ENCODE assay signal across 15 cellular contexts in the genomic region with DNA sequence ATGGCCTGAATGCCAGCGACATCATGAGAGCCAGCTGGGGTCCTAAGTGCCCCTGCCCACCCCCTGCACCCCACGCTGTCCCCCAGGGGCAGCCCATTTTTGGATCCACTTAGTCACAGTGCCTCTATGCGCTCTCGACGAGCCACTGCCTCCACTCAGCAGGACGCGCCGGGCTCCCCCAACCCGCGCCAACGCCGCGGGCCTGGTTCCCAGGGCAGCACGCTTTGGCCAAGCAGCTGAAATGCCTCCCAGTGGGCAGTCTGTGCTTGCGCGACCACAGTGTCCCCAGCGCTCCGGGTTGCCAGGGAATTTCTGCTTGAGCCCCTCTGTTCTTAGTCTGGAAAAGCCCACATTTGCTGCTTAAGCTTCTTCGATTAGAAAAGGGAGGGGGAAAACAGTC. TPM values are rescaled to one million over a fixed set of nuclear protein-coding genes. Genes with fewer than 3 reads are reported as not detected.
DNase-seq lines count a peak whose midpoint lies in the region; ATAC-seq and TF ChIP-seq lines count a peak whose summit lies in the region.
"Had no signal": no experiment of that assay in that cellular context is flagged by ENCODE, and none has a peak within 500 bp of the region (broad histone marks: within the 10 kb centered on the region; RNA-seq: fewer than 3 reads in every experiment).

No MANE protein-coding gene starts in this region.

- CTCF ChIA-PET in CD8-positive, alpha-beta memory T cell (lab: Charles Lee), result interaction anchor here (1.3 to 1.6 kb wide), 2 partner anchors 39 to 67 kb away, joined by 4 to 6 read pairs; a partner anchor contains a TSS

- H3K36me3 Mint-ChIP-seq in CD4-positive, CD25-positive, alpha-beta regulatory T cell, result peaks cover 19% of the 10 kb centered on the region
- H3K36me3 Mint-ChIP-seq in CD8-positive, alpha-beta memory T cell, result peaks cover 0 to 68% (median 10%) of the 10 kb centered on the region in 3 donors
- H3K36me3 Mint-ChIP-seq in activated naive CD8-positive, alpha-beta T cell treated with anti-CD3 and anti-CD28 coated beads, Interleukin-2, amount 10 ng/mL, durations not matched to agents 7 days and 5 days, result peaks cover 18% of the 10 kb centered on the region

- peaks cover 6 to 37% (median 18%) of the 10 kb centered on the region in 4 donors for H3K4me1 Mint-ChIP-seq in CD4-positive, CD25-positive, alpha-beta regulatory T cell
- peaks cover 33 to 51% (median 43%) of the 10 kb centered on the region in 3 donors for H3K4me1 Mint-ChIP-seq in CD8-positive, alpha-beta memory T cell
- peaks cover 23% of the 10 kb centered on the region for H3K4me1 Mint-ChIP-seq in activated naive CD8-positive, alpha-beta T cell treated with anti-CD3 and anti-CD28 coated beads, Interleukin-2, amount 10 ng/mL, durations not matched to agents 7 days and 5 days

- DNase-seq in CD4-positive, CD25-positive, alpha-beta regulatory T cell, result no peak
- DNase-seq in CD8-positive, alpha-beta memory T cell, result no peak
- no peak for DNase-seq in activated naive CD8-positive, alpha-beta T cell treated with anti-CD3 and anti-CD28 coated beads, Interleukin-2, amount 10 ng/mL, durations not matched to agents 7 days and 5 days
- DNase-seq in midbrain (lab: John Stamatoyannopoulos, UW), result peak; percentile 40
- DNase-seq in T1000 (lab: John Stamatoyannopoulos, UW), result no peak
- no peak for DNase-seq in KBM-7
- no peak for DNase-seq in left lung
- DNase-seq: AML-193, heart right ventricle, HFFc6, Kasumi-1, lower lobe of right lung, NCI-H1092 treated with DMSO at 0.1 percent for 48 hours, NCI-H524 had no signal

- H3K4me3 ChIP-seq in CD4-positive, CD25-positive, alpha-beta regulatory T cell (ENCODE audit: low read depth, low read length), result peak overlapping the region; percentile 43
- H3K4me3 ChIP-seq in CD8-positive, alpha-beta memory T cell (ENCODE audit: low read length), result peak overlapping the region; percentile 26
- no peak overlapping the region for H3K4me3 ChIP-seq in left lung
- H3K4me3 ChIP-seq: heart right ventricle, lower lobe of right lung, suprapubic skin had no signal

- TF ChIP-seq CTCF in left lung (IDR thresholded peaks at IDR 0.05), result no peak

- intact Hi-C loops in left lung (cut with DNase I), result no loop called here

- H3K27ac ChIP-seq in CD4-positive, CD25-positive, alpha-beta regulatory T cell (ENCODE audit: insufficient read depth, low read length, poor library complexity, severe bottlenecking), result peak overlapping the region; percentile 87
- peak overlapping the region; percentile 78 for H3K27ac ChIP-seq in CD8-positive, alpha-beta memory T cell (ENCODE audit: low read depth, low read length)
- H3K27ac ChIP-seq in left lung, result no peak overlapping the region
- H3K27ac ChIP-seq: lower lobe of right lung, suprapubic skin had no signal

- peak overlapping the region; percentile 26 to 99 (median 98) for H3K27ac Mint-ChIP-seq in CD4-positive, CD25-positive, alpha-beta regulatory T cell
- peak overlapping the region; percentile 96 to 100 (median 99) for H3K27ac Mint-ChIP-seq in CD8-positive, alpha-beta memory T cell
- peak overlapping the region; percentile 90 for H3K27ac Mint-ChIP-seq in activated naive CD8-positive, alpha-beta T cell treated with anti-CD3 and anti-CD28 coated beads, Interleukin-2, amount 10 ng/mL, durations not matched to agents 7 days and 5 days
- H3K27ac Mint-ChIP-seq: HFFc6 had no signal

- no peaks in the 10 kb centered on the region for H3K27me3 ChIP-seq in CD4-positive, CD25-positive, alpha-beta regulatory T cell (ENCODE audit: control insufficient read depth, insufficient read depth, low read length)
- no peaks in the 10 kb centered on the region for H3K27me3 ChIP-seq in CD8-positive, alpha-beta memory T cell (ENCODE audit: insufficient read depth, low read length, poor library complexity, severe bottlenecking)
- H3K27me3 ChIP-seq in left lung, result no peaks in the 10 kb centered on the region
- H3K27me3 ChIP-seq: heart right ventricle, suprapubic skin had no signal

- POLR2A ChIA-PET in CD8-positive, alpha-beta memory T cell (lab: Charles Lee), result interaction anchor here (1.0 to 2.1 kb wide), 3 partner anchors 39 to 79 kb away, joined by 3 to 10 read pairs (median 7); a partner anchor contains a TSS
- POLR2A ChIA-PET in activated naive CD8-positive, alpha-beta T cell treated with anti-CD3 and anti-CD28 coated beads, Interleukin-2, amount 10 ng/mL, durations not matched to agents 7 days and 5 days (lab: Charles Lee), result interaction anchor here (0.6 to 0.9 kb wide), 2 partner anchors 25 to 28 kb away, joined by 3 to 4 read pairs; no protein-coding TSS in a partner anchor

- H3K36me3 ChIP-seq in CD4-positive, CD25-positive, alpha-beta regulatory T cell (ENCODE audit: control insufficient read depth, insufficient read depth, low read length), result peaks cover 45% of the 10 kb centered on the region
- H3K36me3 ChIP-seq in CD8-positive, alpha-beta memory T cell (ENCODE audit: insufficient read depth, low read length), result peaks cover 28% of the 10 kb centered on the region
- peaks cover 0 to 98% of the 10 kb centered on the region in 2 donors for H3K36me3 ChIP-seq in left lung

- in situ Hi-C loops in KBM-7 (cut with MboI; ENCODE audit: low pct_unique_long_range_greater_than_20kb, low sequenced_read_pairs), result no loop called here

- peaks cover 33% of the 10 kb centered on the region for H3K4me1 ChIP-seq in CD4-positive, CD25-positive, alpha-beta regulatory T cell (ENCODE audit: control insufficient read depth, insufficient read depth, low read length, poor library complexity, severe bottlenecking)
- peaks cover 30% of the 10 kb centered on the region for H3K4me1 ChIP-seq in CD8-positive, alpha-beta memory T cell (ENCODE audit: insufficient read depth, low read length)
- H3K4me1 ChIP-seq in left lung, result no peaks in the 10 kb centered on the region
- H3K4me1 ChIP-seq: lower lobe of right lung, suprapubic skin had no signal

- H3K4me3 Mint-ChIP-seq in CD4-positive, CD25-positive, alpha-beta regulatory T cell, result peak overlapping the region in 3 of 4 donors; percentile 72 to 88 (median 84)
- H3K4me3 Mint-ChIP-seq in CD8-positive, alpha-beta memory T cell, result peak overlapping the region; percentile 66 to 94 (median 87)
- H3K4me3 Mint-ChIP-seq in activated naive CD8-positive, alpha-beta T cell treated with anti-CD3 and anti-CD28 coated beads, Interleukin-2, amount 10 ng/mL, durations not matched to agents 7 days and 5 days, result no peak overlapping the region
- H3K4me3 Mint-ChIP-seq: HFFc6 had no signal

- ATAC-seq in CD4-positive, CD25-positive, alpha-beta regulatory T cell (ENCODE audit: low read depth in 2 of 2), result no peak
- ATAC-seq in activated naive CD8-positive, alpha-beta T cell treated with anti-CD3 and anti-CD28 coated beads, Interleukin-2, amount 10 ng/mL, durations not matched to agents 7 days and 5 days (ENCODE audit: low read depth), result no peak
- no peak for ATAC-seq in left lung

- no peaks in the 10 kb centered on the region for H3K9me3 Mint-ChIP-seq in CD4-positive, CD25-positive, alpha-beta regulatory T cell
- H3K9me3 Mint-ChIP-seq in CD8-positive, alpha-beta memory T cell, result no peaks in the 10 kb centered on the region
- H3K9me3 Mint-ChIP-seq in activated naive CD8-positive, alpha-beta T cell treated with anti-CD3 and anti-CD28 coated beads, Interleukin-2, amount 10 ng/mL, durations not matched to agents 7 days and 5 days, result no peaks in the 10 kb centered on the region
- H3K9me3 Mint-ChIP-seq: HFFc6 had no signal

- no peaks in the 10 kb centered on the region for H3K9me3 ChIP-seq in CD4-positive, CD25-positive, alpha-beta regulatory T cell (ENCODE audit: control insufficient read depth in 2 of 2, low read length in 2 of 2)
- H3K9me3 ChIP-seq in CD8-positive, alpha-beta memory T cell (ENCODE audit: low read length), result no peaks in the 10 kb centered on the region
- H3K9me3 ChIP-seq in left lung, result no peaks in the 10 kb centered on the region
- H3K9me3 ChIP-seq: heart right ventricle, lower lobe of right lung, suprapubic skin had no signal

- no peaks in the 10 kb centered on the region for H3K27me3 Mint-ChIP-seq in CD4-positive, CD25-positive, alpha-beta regulatory T cell
- H3K27me3 Mint-ChIP-seq in CD8-positive, alpha-beta memory T cell, result no peaks in the 10 kb centered on the region
- no peaks in the 10 kb centered on the region for H3K27me3 Mint-ChIP-seq in activated naive CD8-positive, alpha-beta T cell treated with anti-CD3 and anti-CD28 coated beads, Interleukin-2, amount 10 ng/mL, durations not matched to agents 7 days and 5 days

RNA-seq across cellular contexts. Expression of a gene that starts 39.4 kb away (rescaled TPM):
- 10.2 TPM for total RNA-seq in CD4-positive, CD25-positive, alpha-beta regulatory T cell
- polyA plus RNA-seq in CD4-positive, CD25-positive, alpha-beta regulatory T cell, result 10 to 100 TPM; 24.8 to 30.3 (median 27.5) TPM
- 10 to 100 TPM; 15.7 to 16.6 TPM for total RNA-seq in CD8-positive, alpha-beta memory T cell
- 29.9 TPM for polyA plus RNA-seq in CD8-positive, alpha-beta memory T cell
- total RNA-seq in activated naive CD8-positive, alpha-beta T cell treated with anti-CD3 and anti-CD28 coated beads, Interleukin-2, amount 10 ng/mL, durations not matched to agents 7 days and 5 days, result 10 to 100 TPM in 1 of 2 experiments, 1 to 10 TPM in 1; 8.6 to 11.8 TPM
- total RNA-seq in left lung, result 10 to 100 TPM; 25.4 to 27.0 TPM

RNA-seq across cellular contexts. Expression of a gene that starts 51.6 kb away (rescaled TPM):
- 0.49 TPM for total RNA-seq in CD4-positive, CD25-positive, alpha-beta regulatory T cell
- polyA plus RNA-seq in CD4-positive, CD25-positive, alpha-beta regulatory T cell, result 1 to 10 TPM in 1 of 4 donors, under 1 TPM in 2, not detected in 1; 0.40 to 1.1 (median 0.67) TPM
- under 1 TPM; 0.44 to 0.48 TPM for total RNA-seq in CD8-positive, alpha-beta memory T cell
- polyA plus RNA-seq in CD8-positive, alpha-beta memory T cell, result not detected
- 1 to 10 TPM; 1.9 to 2.2 TPM for total RNA-seq in activated naive CD8-positive, alpha-beta T cell treated with anti-CD3 and anti-CD28 coated beads, Interleukin-2, amount 10 ng/mL, durations not matched to agents 7 days and 5 days
- 10 to 100 TPM in 1 of 2 donors, 1 to 10 TPM in 1; 3.2 to 11.8 TPM for total RNA-seq in left lung

Comparison
In these comparisons a context has a peak if more than half of its experiments do, and no peak if none do; other contexts are left out.
1. H3K27ac ChIP-seq: peak in CD4-positive, CD25-positive, alpha-beta regulatory T cell (single experiment) and CD8-positive, alpha-beta memory T cell (single experiment); none in left lung (0 of 2).
2. H3K4me3 ChIP-seq: peak in CD4-positive, CD25-positive, alpha-beta regulatory T cell (single experiment) and CD8-positive, alpha-beta memory T cell (single experiment); none in left lung (0 of 2).
3. Peak in every context shown above with its lines, with median percentiles within 50 percentile points of each other: H3K27ac Mint-ChIP-seq.